In the genomic region with DNA sequence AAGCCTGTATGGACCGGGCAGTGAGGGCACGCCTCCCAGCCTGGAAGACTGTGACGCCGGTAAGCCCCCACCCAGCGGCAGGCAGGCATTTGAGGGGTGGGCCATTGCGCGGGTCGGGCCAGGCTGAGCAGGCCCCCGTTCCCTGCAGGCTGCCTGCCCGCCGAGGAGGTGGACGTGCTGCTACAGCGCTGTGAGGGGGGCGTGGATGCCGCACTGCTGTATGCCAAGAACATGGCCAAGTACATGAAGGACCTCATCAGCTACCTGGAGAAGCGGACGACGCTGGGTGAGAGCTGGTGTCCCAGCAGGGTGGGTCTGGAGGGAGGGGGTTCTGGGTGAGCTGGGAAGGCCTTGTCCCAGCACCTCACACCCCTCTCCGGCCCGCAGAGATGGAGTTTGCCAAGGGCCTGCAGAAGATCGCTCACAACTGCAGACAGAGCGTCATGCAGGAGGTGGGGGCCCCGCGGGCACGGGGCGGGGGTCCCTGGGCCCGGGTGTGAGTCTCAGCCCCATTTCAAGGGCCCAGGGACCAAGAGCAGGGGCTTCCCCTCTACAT, we compare ENCODE assay signal across 12 cellular contexts. TPM values are rescaled to one million over a fixed set of nuclear protein-coding genes. Genes with fewer than 3 reads are reported as not detected.
DNase-seq lines count a peak whose midpoint lies in the region; ATAC-seq, FAIRE-seq and TF ChIP-seq lines count a peak whose summit lies in the region.
"Had no signal": no experiment of that assay in that cellular context is flagged by ENCODE, and none has a peak within 500 bp of the region (broad histone marks: within the 10 kb centered on the region; RNA-seq: fewer than 3 reads in every experiment).

No MANE protein-coding gene starts in this region.

- peaks cover 44% of the 10 kb centered on the region for H3K36me3 ChIP-seq in CD4-positive, alpha-beta memory T cell (ENCODE audit: insufficient read depth, low read length)
- H3K36me3 ChIP-seq: ovary had no signal

- peak overlapping the region; percentile 42 for H3K27ac ChIP-seq in CD4-positive, alpha-beta memory T cell (ENCODE audit: low read depth, low read length)
- H3K27ac ChIP-seq: ovary had no signal

- peak overlapping the region in 6 of 7 donors; percentile 64 to 95 (median 88) for H3K27ac Mint-ChIP-seq in CD4-positive, alpha-beta memory T cell
- H3K27ac Mint-ChIP-seq in activated T-helper 1 cell treated with anti-CD3 and anti-CD28 coated beads, Interleukin-12 subunit alpha, Interleukin-12 subunit beta, Interleukin-2, Interleukin-4 antibody, amounts not matched to agents 30 ng/mL and 10 ng/mL and 1 ng/mL, durations not matched to agents 14 hours and 24 hours and 36 hours = peak overlapping the region; percentile 63
- H3K27ac Mint-ChIP-seq in natural killer cell = peak overlapping the region; percentile 73 to 91

- no peak for TF ChIP-seq CTCF in natural killer cell (IDR thresholded peaks at IDR 0.05)

- no peak for TF ChIP-seq EP300 in Ishikawa (IDR thresholded peaks at IDR 0.05; ENCODE audit: borderline replicate concordance)

- peak in 1 of 5 donors; percentile 30 for DNase-seq in CD4-positive, alpha-beta memory T cell
- DNase-seq in activated T-helper 1 cell treated with anti-CD3 and anti-CD28 coated beads, Interleukin-12 subunit alpha, Interleukin-12 subunit beta, Interleukin-2, Interleukin-4 antibody, amounts not matched to agents 30 ng/mL and 10 ng/mL and 1 ng/mL, durations not matched to agents 14 hours and 24 hours and 36 hours (ENCODE audit: low spot score) = no peak
- no peak for DNase-seq in natural killer cell
- DNase-seq in NCI-H345 treated with DMSO at 0.1 percent for 48 hours (lab: John Stamatoyannopoulos, UW; ENCODE audit: unreplicated experiment) = no peak
- DNase-seq in frontal cortex (ENCODE audit: low spot score in 2 of 2) = no peak
- DNase-seq in SHP77 (lab: John Stamatoyannopoulos, UW) = no peak
- DNase-seq in NCI-H1436 treated with DMSO at 0.1 percent for 48 hours (lab: John Stamatoyannopoulos, UW) = no peak
- DNase-seq: islet precursor cell had no signal

- POLR2A ChIA-PET in CD4-positive, alpha-beta memory T cell (lab: Charles Lee; ENCODE audit: partially characterized antibody) = interaction anchor here (0.9 to 57.1 kb wide), 10 partner anchors 11 to 201 kb away, joined by 3 to 3893 read pairs (median 6); a partner anchor contains a TSS

- H3K9me3 Mint-ChIP-seq in CD4-positive, alpha-beta memory T cell = peaks cover 0 to 5% (median 0%) of the 10 kb centered on the region in 8 donors
- no peaks in the 10 kb centered on the region for H3K9me3 Mint-ChIP-seq in activated T-helper 1 cell treated with anti-CD3 and anti-CD28 coated beads, Interleukin-12 subunit alpha, Interleukin-12 subunit beta, Interleukin-2, Interleukin-4 antibody, amounts not matched to agents 30 ng/mL and 10 ng/mL and 1 ng/mL, durations not matched to agents 14 hours and 24 hours and 36 hours
- H3K9me3 Mint-ChIP-seq in natural killer cell = no peaks in the 10 kb centered on the region

- no peak for FAIRE-seq in frontal cortex (lab: Jason Lieb, UNC)
- FAIRE-seq: bronchial epithelial cell, urothelium cell line had no signal

- CTCF ChIA-PET in CD4-positive, alpha-beta memory T cell (lab: Charles Lee; ENCODE audit: partially characterized antibody) = interaction anchor here (1.0 to 17.9 kb wide), 5 partner anchors 8 to 119 kb away, joined by 3 to 219 read pairs (median 8); a partner anchor contains a TSS

- intact Hi-C loops in CD4-positive, alpha-beta memory T cell (cut with micrococcal nuclease) = no loop called here
- intact Hi-C loops in activated T-helper 1 cell treated with anti-CD3 and anti-CD28 coated beads, Interleukin-12 subunit alpha, Interleukin-12 subunit beta, Interleukin-2, Interleukin-4 antibody, amounts not matched to agents 30 ng/mL and 10 ng/mL and 1 ng/mL, durations not matched to agents 14 hours and 24 hours and 36 hours (cut with micrococcal nuclease) = no loop called here
- intact Hi-C loops in natural killer cell (cut with micrococcal nuclease) = no loop called here

- peaks cover 84% of the 10 kb centered on the region for H3K4me1 ChIP-seq in CD4-positive, alpha-beta memory T cell (ENCODE audit: insufficient read depth, low read length)

- TF ChIP-seq RAD21 in Ishikawa (IDR thresholded peaks at IDR 0.05; ENCODE audit: low read depth) = no peak

- peak overlapping the region in 1 of 2 donors; percentile 32 for H3K4me3 ChIP-seq in CD4-positive, alpha-beta memory T cell (ENCODE audit: low read length in 2 of 2)
- H3K4me3 ChIP-seq: ovary had no signal

- ATAC-seq in natural killer cell = no peak

- H3K36me3 Mint-ChIP-seq in CD4-positive, alpha-beta memory T cell = peaks cover 38 to 44% of the 10 kb centered on the region in 2 donors
- peaks cover 33% of the 10 kb centered on the region for H3K36me3 Mint-ChIP-seq in activated T-helper 1 cell treated with anti-CD3 and anti-CD28 coated beads, Interleukin-12 subunit alpha, Interleukin-12 subunit beta, Interleukin-2, Interleukin-4 antibody, amounts not matched to agents 30 ng/mL and 10 ng/mL and 1 ng/mL, durations not matched to agents 14 hours and 24 hours and 36 hours (ENCODE audit: low read depth)
- H3K36me3 Mint-ChIP-seq in natural killer cell = peaks cover 7% of the 10 kb centered on the region

- no peaks in the 10 kb centered on the region for H3K9me3 ChIP-seq in CD4-positive, alpha-beta memory T cell (ENCODE audit: control insufficient read depth in 1 of 2, low read length in 2 of 2)
- H3K9me3 ChIP-seq: ovary had no signal

- no peaks in the 10 kb centered on the region for H3K27me3 Mint-ChIP-seq in CD4-positive, alpha-beta memory T cell
- no peaks in the 10 kb centered on the region for H3K27me3 Mint-ChIP-seq in activated T-helper 1 cell treated with anti-CD3 and anti-CD28 coated beads, Interleukin-12 subunit alpha, Interleukin-12 subunit beta, Interleukin-2, Interleukin-4 antibody, amounts not matched to agents 30 ng/mL and 10 ng/mL and 1 ng/mL, durations not matched to agents 14 hours and 24 hours and 36 hours (ENCODE audit: insufficient read depth)
- no peaks in the 10 kb centered on the region for H3K27me3 Mint-ChIP-seq in natural killer cell (ENCODE audit: low read depth in 2 of 2)

- no peaks in the 10 kb centered on the region for H3K27me3 ChIP-seq in CD4-positive, alpha-beta memory T cell (ENCODE audit: insufficient read depth, low read length)

- peak overlapping the region; percentile 48 to 77 (median 70) for H3K4me3 Mint-ChIP-seq in CD4-positive, alpha-beta memory T cell
- H3K4me3 Mint-ChIP-seq in activated T-helper 1 cell treated with anti-CD3 and anti-CD28 coated beads, Interleukin-12 subunit alpha, Interleukin-12 subunit beta, Interleukin-2, Interleukin-4 antibody, amounts not matched to agents 30 ng/mL and 10 ng/mL and 1 ng/mL, durations not matched to agents 14 hours and 24 hours and 36 hours = peak overlapping the region; percentile 61
- peak overlapping the region; percentile 49 for H3K4me3 Mint-ChIP-seq in natural killer cell

- peaks cover 29 to 70% (median 46%) of the 10 kb centered on the region in 4 donors for H3K4me1 Mint-ChIP-seq in CD4-positive, alpha-beta memory T cell
- peaks cover 39% of the 10 kb centered on the region for H3K4me1 Mint-ChIP-seq in activated T-helper 1 cell treated with anti-CD3 and anti-CD28 coated beads, Interleukin-12 subunit alpha, Interleukin-12 subunit beta, Interleukin-2, Interleukin-4 antibody, amounts not matched to agents 30 ng/mL and 10 ng/mL and 1 ng/mL, durations not matched to agents 14 hours and 24 hours and 36 hours (ENCODE audit: low read depth)
- H3K4me1 Mint-ChIP-seq in natural killer cell = peaks cover 35 to 43% of the 10 kb centered on the region in 2 donors

TF ChIP-seq in Ishikawa, 13 proteins besides CTCF, POLR2A, EP300 and RAD21:
- TF ChIP-seq EGR1 (IDR thresholded peaks at IDR 0.05) (no peak), CEBPB (IDR thresholded peaks at IDR 0.05) (no peak), ZBTB7A (IDR thresholded peaks at IDR 0.05; ENCODE audit: low read depth) (0 out of 2 replicates have a peak, but pooled peaks have one; percentile 65)
TF ChIP-seq in Ishikawa: peak in this region for 1.

RNA-seq across cellular contexts. Expression of a gene that starts 7.1 kb away (rescaled TPM):
- total RNA-seq in CD4-positive, alpha-beta memory T cell = 100 to 1,000 TPM; 834 to 836 TPM
- 100 to 1,000 TPM; 222 to 501 TPM for polyA plus RNA-seq in CD4-positive, alpha-beta memory T cell
- total RNA-seq in activated T-helper 1 cell treated with anti-CD3 and anti-CD28 coated beads, Interleukin-12 subunit alpha, Interleukin-12 subunit beta, Interleukin-2, Interleukin-4 antibody, amounts not matched to agents 30 ng/mL and 10 ng/mL and 1 ng/mL, durations not matched to agents 14 hours and 24 hours and 36 hours = 201 and 202 TPM in 2 replicates
- total RNA-seq in natural killer cell (100 to 1,000 TPM; 535 to 601 (median 560) TPM), frontal cortex (1.2 TPM)

RNA-seq across cellular contexts. Expression of a gene that starts 21.1 kb away (rescaled TPM):
- 10 to 100 TPM; 76.0 to 80.0 TPM for total RNA-seq in CD4-positive, alpha-beta memory T cell
- 100 to 1,000 TPM; 167 to 197 TPM for polyA plus RNA-seq in CD4-positive, alpha-beta memory T cell
- total RNA-seq in activated T-helper 1 cell treated with anti-CD3 and anti-CD28 coated beads, Interleukin-12 subunit alpha, Interleukin-12 subunit beta, Interleukin-2, Interleukin-4 antibody, amounts not matched to agents 30 ng/mL and 10 ng/mL and 1 ng/mL, durations not matched to agents 14 hours and 24 hours and 36 hours = 265 and 282 TPM in 2 replicates
- total RNA-seq in natural killer cell (100 to 1,000 TPM in 1 of 3 donors, 10 to 100 TPM in 2; 77.3 to 105 (median 91.6) TPM), frontal cortex (35.5 TPM)

RNA-seq across cellular contexts. Expression of a gene that starts 29.8 kb away (rescaled TPM):
- 100 to 1,000 TPM; 210 to 220 TPM for total RNA-seq in CD4-positive, alpha-beta memory T cell
- polyA plus RNA-seq in CD4-positive, alpha-beta memory T cell = 100 to 1,000 TPM; 399 to 406 TPM
- 236 and 241 TPM in 2 replicates for total RNA-seq in activated T-helper 1 cell treated with anti-CD3 and anti-CD28 coated beads, Interleukin-12 subunit alpha, Interleukin-12 subunit beta, Interleukin-2, Interleukin-4 antibody, amounts not matched to agents 30 ng/mL and 10 ng/mL and 1 ng/mL, durations not matched to agents 14 hours and 24 hours and 36 hours
- 100 to 1,000 TPM; 108 to 126 (median 121) TPM for total RNA-seq in natural killer cell
- total RNA-seq in frontal cortex = 150 TPM

RNA-seq across cellular contexts. Expression of a gene that starts 34.1 kb away (rescaled TPM):
- total RNA-seq in CD4-positive, alpha-beta memory T cell = 100 to 1,000 TPM; 313 to 319 TPM
- 10 to 100 TPM; 10.7 to 11.2 TPM for polyA plus RNA-seq in CD4-positive, alpha-beta memory T cell
- total RNA-seq in activated T-helper 1 cell treated with anti-CD3 and anti-CD28 coated beads, Interleukin-12 subunit alpha, Interleukin-12 subunit beta, Interleukin-2, Interleukin-4 antibody, amounts not matched to agents 30 ng/mL and 10 ng/mL and 1 ng/mL, durations not matched to agents 14 hours and 24 hours and 36 hours = 15.8 and 18.3 TPM in 2 replicates
- total RNA-seq in natural killer cell (100 to 1,000 TPM in 2 of 3 donors, 10 to 100 TPM in 1; 73.3 to 149 (median 121) TPM), frontal cortex (2.0 TPM)

RNA-seq across cellular contexts. Expression of a gene that starts 47.6 kb away (rescaled TPM):
- total RNA-seq in CD4-positive, alpha-beta memory T cell = 100 to 1,000 TPM; 263 to 266 TPM
- 100 to 1,000 TPM; 444 to 632 TPM for polyA plus RNA-seq in CD4-positive, alpha-beta memory T cell
- total RNA-seq in activated T-helper 1 cell treated with anti-CD3 and anti-CD28 coated beads, Interleukin-12 subunit alpha, Interleukin-12 subunit beta, Interleukin-2, Interleukin-4 antibody, amounts not matched to agents 30 ng/mL and 10 ng/mL and 1 ng/mL, durations not matched to agents 14 hours and 24 hours and 36 hours = 112 and 114 TPM in 2 replicates
- 100 to 1,000 TPM; 163 to 276 (median 179) TPM for total RNA-seq in natural killer cell
- 8.2 TPM for total RNA-seq in frontal cortex

Comparison
In these comparisons a context has a peak if more than half of its experiments do, and no peak if none do; other contexts are left out.
1. RNA of a gene that starts 7.1 kb away (total RNA-seq): 834 to 836 TPM in CD4-positive, alpha-beta memory T cell, 535 to 601 TPM in natural killer cell and 201 to 202 TPM in activated T-helper 1 cell treated with anti-CD3 and anti-CD28 coated beads, Interleukin-12 subunit alpha, Interleukin-12 subunit beta, Interleukin-2, Interleukin-4 antibody, amounts not matched to agents 30 ng/mL and 10 ng/mL and 1 ng/mL, durations not matched to agents 14 hours and 24 hours and 36 hours; 1.2 TPM in frontal cortex (single experiment); every median in the first group is over 10 times any median in the second.
2. Peak in every context shown above with its lines, with median percentiles within 50 percentile points of each other: H3K27ac Mint-ChIP-seq and H3K4me3 Mint-ChIP-seq.